ENCODE assay signal across 1 cellular context in the genomic region with DNA sequence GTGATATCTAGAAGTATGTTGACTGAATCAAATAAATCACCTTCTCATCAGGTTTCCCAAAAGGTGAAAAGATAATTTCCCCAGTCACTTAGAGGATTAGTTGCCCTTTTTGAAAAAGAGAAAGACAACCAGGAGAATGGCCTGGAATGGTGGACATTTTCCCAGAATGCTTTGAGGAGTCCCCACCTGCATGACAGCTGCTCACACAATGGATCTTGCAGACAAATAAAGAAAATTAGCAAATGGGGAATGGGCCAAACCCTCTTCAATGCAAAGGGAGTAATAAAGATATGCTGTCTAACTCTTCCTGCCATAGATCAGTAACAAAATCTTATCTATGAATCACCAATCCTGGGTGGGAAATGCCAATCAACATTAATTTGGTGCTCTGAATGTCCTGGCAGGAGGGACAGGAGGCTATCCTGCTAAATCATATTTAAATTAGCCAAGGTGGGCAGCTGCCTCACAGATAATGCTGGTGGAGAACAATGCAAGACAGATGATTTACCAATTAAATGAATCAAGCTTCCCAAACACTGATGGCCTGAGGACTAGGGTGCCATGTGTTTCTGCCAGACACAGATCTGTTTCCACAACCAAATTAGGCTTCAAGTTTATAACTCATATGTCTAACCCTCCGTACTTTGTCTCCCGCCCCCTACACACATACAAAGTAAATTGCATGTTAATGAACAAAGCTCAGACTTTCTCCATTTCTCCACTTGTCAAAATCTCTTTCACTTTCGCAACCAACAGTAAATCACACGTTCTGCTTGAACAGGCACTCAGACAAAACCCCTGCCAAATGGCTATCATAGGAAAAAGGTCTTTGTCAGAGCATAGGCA.
A peak's percentile ranks its signal among the peaks of the same experiment; 100 is the strongest.
TF ChIP-seq lines count a peak whose summit lies in the region.

No MANE protein-coding gene starts in this region.

TF ChIP-seq in GM12878, 131 proteins besides CTCF, POLR2A, EP300 and RAD21 (continued from another document):
- no peak for TF ChIP-seq BCL3 (IDR thresholded peaks at IDR 0.05; ENCODE audit: borderline replicate concordance, insufficient read depth, low read depth, low read length, poor library complexity, severe bottlenecking)
- TF ChIP-seq PAX5 (IDR thresholded peaks at IDR 0.05; ENCODE audit: borderline replicate concordance, low read depth, low read length): peak; percentile 51; the same call in 1 of the 2 replicates
- no peak for TF ChIP-seq TCF7 (IDR thresholded peaks at IDR 0.05; ENCODE audit: borderline replicate concordance)
- no peak for TF ChIP-seq RB1 (IDR thresholded peaks at IDR 0.05; ENCODE audit: borderline replicate concordance)
- TF ChIP-seq NFYA (IDR thresholded peaks at IDR 0.05; ENCODE audit: borderline replicate concordance, low read depth, low read length): no peak
- TF ChIP-seq TARDBP (IDR thresholded peaks at IDR 0.05; ENCODE audit: borderline replicate concordance): no peak
